In genomic region chr17:75779987-75780889, GRCh38 we compare ENCODE assay signal across 1 cellular context.
TF ChIP-seq lines count a peak whose summit lies in the region.

No MANE protein-coding gene starts in this region.

TF ChIP-seq in HEK293, 187 proteins besides CTCF, POLR2A, EP300 and RAD21 (continued from another document):
- 0 out of 2 replicates have a peak, but pooled peaks have one; percentile 22 for TF ChIP-seq ZBTB44 (tag by site-specific recombination; IDR thresholded peaks at IDR 0.05)
